In genomic region chr10:5779753-5780152, GRCh38 we compare ENCODE assay signal across 18 cellular contexts. TPM values are rescaled to one million over a fixed set of nuclear protein-coding genes. Genes with fewer than 3 reads are reported as not detected.
DNase-seq lines count a peak whose midpoint lies in the region; ATAC-seq and TF ChIP-seq lines count a peak whose summit lies in the region.
"Had no signal": no experiment of that assay in that cellular context is flagged by ENCODE, and none has a peak within 500 bp of the region (broad histone marks: within the 10 kb centered on the region; RNA-seq: fewer than 3 reads in every experiment).

No MANE protein-coding gene starts in this region.

- H3K27me3 Mint-ChIP-seq in activated CD8-positive, alpha-beta T cell treated with anti-CD3 and anti-CD28 coated beads for 36 hours = no peaks in the 10 kb centered on the region
- H3K27me3 Mint-ChIP-seq in activated CD8-positive, alpha-beta T cell treated with anti-CD3 and anti-CD28 coated beads, Interleukin-2, amount 10 ng/mL, durations not matched to agents 7 days and 5 days (ENCODE audit: low read depth) = no peaks in the 10 kb centered on the region

- intact Hi-C loops in activated CD8-positive, alpha-beta T cell treated with anti-CD3 and anti-CD28 coated beads for 36 hours (cut with micrococcal nuclease) = no loop called here

- DNase-seq in activated CD8-positive, alpha-beta T cell treated with anti-CD3 and anti-CD28 coated beads for 36 hours = peak; percentile 5
- no peak for DNase-seq in activated CD8-positive, alpha-beta T cell treated with anti-CD3 and anti-CD28 coated beads, Interleukin-2, amount 10 ng/mL, durations not matched to agents 7 days and 5 days
- peak; percentile 58 for DNase-seq in islet precursor cell
- DNase-seq in T1000 (lab: John Stamatoyannopoulos, UW) = no peak
- DNase-seq in RPMI8226 = no peak
- no peak for DNase-seq in anterior cingulate cortex (lab: John Stamatoyannopoulos, UW)
- DNase-seq in HuH-7 (ENCODE audit: low spot score) = no peak
- DNase-seq: 8988T, DMS53, GOT3, NCI-H1105 treated with DMSO at 0.1 percent for 48 hours, NCI-H1930, NCI-H2171 treated with DMSO at 0.1 percent for 48 hours, NCI-H510A treated with DMSO at 0.1 percent for 48 hours, SJCRH30 had no signal

- CTCF ChIA-PET in activated CD8-positive, alpha-beta T cell treated with anti-CD3 and anti-CD28 coated beads for 36 hours (lab: Charles Lee) = no interaction called here
- CTCF ChIA-PET in activated CD8-positive, alpha-beta T cell treated with anti-CD3 and anti-CD28 coated beads, Interleukin-2, amount 10 ng/mL, durations not matched to agents 7 days and 5 days (lab: Charles Lee) = no interaction called here

- H3K9me3 Mint-ChIP-seq in activated CD8-positive, alpha-beta T cell treated with anti-CD3 and anti-CD28 coated beads for 36 hours = peaks cover 13% of the 10 kb centered on the region
- peaks cover 7% of the 10 kb centered on the region for H3K9me3 Mint-ChIP-seq in activated CD8-positive, alpha-beta T cell treated with anti-CD3 and anti-CD28 coated beads, Interleukin-2, amount 10 ng/mL, durations not matched to agents 7 days and 5 days (ENCODE audit: insufficient read depth)
- H3K9me3 Mint-ChIP-seq: CD14-positive monocyte had no signal

- POLR2A ChIA-PET in activated CD8-positive, alpha-beta T cell treated with anti-CD3 and anti-CD28 coated beads for 36 hours (lab: Charles Lee) = interaction anchor here (0.6 to 0.7 kb wide), 2 partner anchors 97 to 363 kb away, joined by 3 read pairs; no protein-coding TSS in a partner anchor
- POLR2A ChIA-PET in activated CD8-positive, alpha-beta T cell treated with anti-CD3 and anti-CD28 coated beads, Interleukin-2, amount 10 ng/mL, durations not matched to agents 7 days and 5 days (lab: Charles Lee) = no interaction called here

- peaks cover 70% of the 10 kb centered on the region for H3K4me1 Mint-ChIP-seq in activated CD8-positive, alpha-beta T cell treated with anti-CD3 and anti-CD28 coated beads for 36 hours (ENCODE audit: low read depth)
- peaks cover 70% of the 10 kb centered on the region for H3K4me1 Mint-ChIP-seq in activated CD8-positive, alpha-beta T cell treated with anti-CD3 and anti-CD28 coated beads, Interleukin-2, amount 10 ng/mL, durations not matched to agents 7 days and 5 days (ENCODE audit: low read depth)

- peaks cover 76% of the 10 kb centered on the region for H3K36me3 Mint-ChIP-seq in activated CD8-positive, alpha-beta T cell treated with anti-CD3 and anti-CD28 coated beads for 36 hours (ENCODE audit: low read depth)
- peaks cover 83% of the 10 kb centered on the region for H3K36me3 Mint-ChIP-seq in activated CD8-positive, alpha-beta T cell treated with anti-CD3 and anti-CD28 coated beads, Interleukin-2, amount 10 ng/mL, durations not matched to agents 7 days and 5 days (ENCODE audit: low read depth)

- H3K4me3 Mint-ChIP-seq in activated CD8-positive, alpha-beta T cell treated with anti-CD3 and anti-CD28 coated beads for 36 hours = no peak overlapping the region
- H3K4me3 Mint-ChIP-seq in activated CD8-positive, alpha-beta T cell treated with anti-CD3 and anti-CD28 coated beads, Interleukin-2, amount 10 ng/mL, durations not matched to agents 7 days and 5 days = no peak overlapping the region
- H3K4me3 Mint-ChIP-seq: CD14-positive monocyte had no signal

- TF ChIP-seq CTCF in activated CD8-positive, alpha-beta T cell treated with anti-CD3 and anti-CD28 coated beads for 36 hours (IDR thresholded peaks at IDR 0.05) = no peak
- no peak for TF ChIP-seq CTCF in VCaP (conservative IDR thresholded peaks at IDR 0.05)

- no peak for ATAC-seq in activated CD8-positive, alpha-beta T cell treated with anti-CD3 and anti-CD28 coated beads for 36 hours
- ATAC-seq in activated CD8-positive, alpha-beta T cell treated with anti-CD3 and anti-CD28 coated beads, Interleukin-2, amount 10 ng/mL, durations not matched to agents 7 days and 5 days = no peak

- peak overlapping the region; percentile 37; the same call in 1 of the 2 replicates for H3K27ac ChIP-seq in VCaP
- H3K27ac ChIP-seq: KMS-11, SJCRH30 had no signal

- H3K27ac Mint-ChIP-seq in activated CD8-positive, alpha-beta T cell treated with anti-CD3 and anti-CD28 coated beads for 36 hours = no peak overlapping the region
- no peak overlapping the region for H3K27ac Mint-ChIP-seq in activated CD8-positive, alpha-beta T cell treated with anti-CD3 and anti-CD28 coated beads, Interleukin-2, amount 10 ng/mL, durations not matched to agents 7 days and 5 days

RNA-seq across cellular contexts. Expression of gene GDI2, which starts 33.5 kb away (rescaled TPM):
- total RNA-seq in activated CD8-positive, alpha-beta T cell treated with anti-CD3 and anti-CD28 coated beads for 36 hours = 100 to 1,000 TPM; 288 to 291 TPM
- 100 to 1,000 TPM; 237 to 243 TPM for total RNA-seq in activated CD8-positive, alpha-beta T cell treated with anti-CD3 and anti-CD28 coated beads, Interleukin-2, amount 10 ng/mL, durations not matched to agents 7 days and 5 days

Comparison
In these comparisons a context has a peak if more than half of its experiments do, and no peak if none do; other contexts are left out.
1. DNase-seq: peak in activated CD8-positive, alpha-beta T cell treated with anti-CD3 and anti-CD28 coated beads for 36 hours (single experiment) and islet precursor cell (single experiment); none in activated CD8-positive, alpha-beta T cell treated with anti-CD3 and anti-CD28 coated beads, Interleukin-2, amount 10 ng/mL, durations not matched to agents 7 days and 5 days (single experiment), T1000 (single experiment), RPMI8226 (single experiment), anterior cingulate cortex (0 of 58) and HuH-7 (single experiment).